In genomic region chr21:44316277-44316900, GRCh38 we compare ENCODE assay signal across 1 cellular context.
TF ChIP-seq lines count a peak whose summit lies in the region.

No MANE protein-coding gene starts in this region.

TF ChIP-seq in GM12878, 131 proteins besides CTCF, POLR2A, EP300 and RAD21:
- TF ChIP-seq TCF3 (IDR thresholded peaks at IDR 0.05; ENCODE audit: borderline replicate concordance, insufficient read depth, low read depth, low read length) (peak; percentile 29; the same call in 1 of the 2 replicates), SMC3 (IDR thresholded peaks at IDR 0.05; ENCODE audit: borderline replicate concordance, low read length) (no peak)
